8 cellular contexts compared by ENCODE assay signal in the genomic region with DNA sequence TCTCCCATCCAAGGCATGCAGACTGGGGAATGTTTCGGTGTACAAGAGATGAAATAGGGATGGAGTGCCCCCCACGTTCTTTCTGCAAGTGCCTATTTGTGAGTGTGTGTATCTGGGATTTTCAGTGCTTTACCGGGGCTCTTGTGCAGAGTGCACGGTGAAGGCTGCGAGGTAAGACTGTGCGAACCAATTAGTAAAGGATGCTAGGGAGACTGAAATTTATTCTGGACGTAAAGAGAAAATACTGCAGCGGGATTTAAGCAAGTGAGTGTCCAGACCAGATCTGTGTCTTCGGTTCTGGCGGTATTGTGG. TPM values are rescaled to one million over a fixed set of nuclear protein-coding genes. Genes with fewer than 3 reads are reported as not detected.
A peak's percentile ranks its signal among the peaks of the same experiment; 100 is the strongest.
DNase-seq lines count a peak whose midpoint lies in the region; ATAC-seq, FAIRE-seq and TF ChIP-seq lines count a peak whose summit lies in the region.

No MANE protein-coding gene starts in this region.

- intact Hi-C loops in dendritic cell treated with granulocyte-macrophage colony-stimulating factor and Interleukin-4, amounts not matched to agents 40 ng/mL and 50 ng/mL, for 4 days (cut with micrococcal nuclease): no loop called here

- H3K9me3 ChIP-seq in Karpas-422 (ENCODE audit: low read length): no peaks in the 10 kb centered on the region

- H3K4me3 Mint-ChIP-seq in dendritic cell treated with granulocyte-macrophage colony-stimulating factor and Interleukin-4, amounts not matched to agents 40 ng/mL and 50 ng/mL, for 4 days: peak overlapping the region; percentile 66
- H3K4me3 Mint-ChIP-seq in neural crest cell: peak overlapping the region; percentile 92

- H3K27me3 Mint-ChIP-seq in dendritic cell treated with granulocyte-macrophage colony-stimulating factor and Interleukin-4, amounts not matched to agents 40 ng/mL and 50 ng/mL, for 4 days: no peaks in the 10 kb centered on the region
- no peaks in the 10 kb centered on the region for H3K27me3 Mint-ChIP-seq in neural crest cell (ENCODE audit: low read depth)

- peaks cover 49% of the 10 kb centered on the region for H3K4me1 Mint-ChIP-seq in dendritic cell treated with granulocyte-macrophage colony-stimulating factor and Interleukin-4, amounts not matched to agents 40 ng/mL and 50 ng/mL, for 4 days (ENCODE audit: low read depth)
- peaks cover 53% of the 10 kb centered on the region for H3K4me1 Mint-ChIP-seq in neural crest cell

- DNase-seq in Karpas-422 (no peak), neural crest cell (ENCODE audit: low read depth, low spot score) (no peak), NCI-H1694 (lab: John Stamatoyannopoulos, UW) (no peak), RCC 7860 (ENCODE audit: low spot score) (no peak), NCI-H510A (lab: John Stamatoyannopoulos, UW) (no peak)

- H2AFZ ChIP-seq in Karpas-422 (ENCODE audit: low read length): peak overlapping the region; percentile 90

- no peaks in the 10 kb centered on the region for H3K9me3 Mint-ChIP-seq in dendritic cell treated with granulocyte-macrophage colony-stimulating factor and Interleukin-4, amounts not matched to agents 40 ng/mL and 50 ng/mL, for 4 days
- no peaks in the 10 kb centered on the region for H3K9me3 Mint-ChIP-seq in neural crest cell

- peak; percentile 25 for ATAC-seq in GM21381 (IDR thresholded peaks at IDR 0.05; ENCODE audit: unreplicated experiment)

- FAIRE-seq in RCC 7860 (lab: Jason Lieb, UNC): no peak

- no peaks in the 10 kb centered on the region for H3K9me2 ChIP-seq in Karpas-422 (replicated peaks; ENCODE audit: insufficient read depth, low read length)

- H3K27ac ChIP-seq in C4-2B: peak overlapping the region; percentile 96
- H3K27ac ChIP-seq in Karpas-422 (ENCODE audit: low read length): peak overlapping the region; percentile 60

- H3K36me3 Mint-ChIP-seq in dendritic cell treated with granulocyte-macrophage colony-stimulating factor and Interleukin-4, amounts not matched to agents 40 ng/mL and 50 ng/mL, for 4 days (ENCODE audit: low read depth): no peaks in the 10 kb centered on the region
- peaks cover 20% of the 10 kb centered on the region for H3K36me3 Mint-ChIP-seq in neural crest cell (ENCODE audit: low read depth)

- H3K4me1 ChIP-seq in Karpas-422 (ENCODE audit: low read length): peaks cover 35% of the 10 kb centered on the region

- H3K27ac Mint-ChIP-seq in dendritic cell treated with granulocyte-macrophage colony-stimulating factor and Interleukin-4, amounts not matched to agents 40 ng/mL and 50 ng/mL, for 4 days: peak overlapping the region; percentile 57
- H3K27ac Mint-ChIP-seq in neural crest cell (ENCODE audit: unreplicated experiment): peak overlapping the region; percentile 52

- H4K20me1 ChIP-seq in Karpas-422 (ENCODE audit: insufficient read depth, low read depth, low read length): peaks cover 16% of the 10 kb centered on the region

- H3K36me3 ChIP-seq in Karpas-422 (ENCODE audit: insufficient read depth, low read length): peaks cover 17% of the 10 kb centered on the region

- H3K4me3 ChIP-seq in Karpas-422 (ENCODE audit: low read length): peak overlapping the region; percentile 77

- TF ChIP-seq CTCF in C4-2B (conservative IDR thresholded peaks at IDR 0.05) (no peak), neural crest cell (conservative IDR thresholded peaks at IDR 0.05) (no peak)

- H3K27me3 ChIP-seq in Karpas-422 (ENCODE audit: low read length): no peaks in the 10 kb centered on the region

- peak overlapping the region; percentile 90 for H3K9ac ChIP-seq in Karpas-422 (ENCODE audit: low read length)

- H3K4me2 ChIP-seq in Karpas-422 (ENCODE audit: low read depth, low read length, poor library complexity, severe bottlenecking): peak overlapping the region; percentile 91

- H3K79me2 ChIP-seq in Karpas-422 (ENCODE audit: low read length): peaks cover 16% of the 10 kb centered on the region

RNA-seq across cellular contexts. Expression of a gene that starts 0.3 kb away (rescaled TPM):
- total RNA-seq in Karpas-422 (2014; rRNA removed; shearing (Covaris generic); ENCODE audit: low replicate concordance): 50.8 and 123 TPM in 2 replicates
- 76.3 and 80.3 TPM in 2 replicates for total RNA-seq in neural crest cell
